18 cellular contexts compared by ENCODE assay signal in genomic region chr4:17339376-17339775, GRCh38.
"Had no signal": no experiment of that assay in that cellular context is flagged by ENCODE, and none has a peak within 500 bp of the region (broad histone marks: within the 10 kb centered on the region; RNA-seq: fewer than 3 reads in every experiment).

No MANE protein-coding gene starts in this region.

- DNase-seq: MV-4-11, NCI-H1048, NCI-H1105, NCI-H1417, NCI-H1436 treated with DMSO at 0.1 percent for 48 hours, NCI-H1694 treated with DMSO at 0.1 percent for 48 hours, NCI-H1930, NCI-H2081, NCI-H2107, NCI-H2227 treated with DMSO at 0.1 percent for 48 hours, NCI-H524, NCI-H69, NCI-H774, Right ventricle myocardium superior, RPMI8226, SIG-M5 had no signal

- H3K9me3 Mint-ChIP-seq: IgD-negative memory B cell had no signal

- H3K4me3 Mint-ChIP-seq: IgD-negative memory B cell had no signal

- H3K36me3 Mint-ChIP-seq: IgD-negative memory B cell had no signal

- ATAC-seq: K562 had no signal

- H3K4me1 Mint-ChIP-seq: IgD-negative memory B cell had no signal

- H3K27ac Mint-ChIP-seq: IgD-negative memory B cell had no signal
